ENCODE assay signal across 11 cellular contexts in the genomic region with DNA sequence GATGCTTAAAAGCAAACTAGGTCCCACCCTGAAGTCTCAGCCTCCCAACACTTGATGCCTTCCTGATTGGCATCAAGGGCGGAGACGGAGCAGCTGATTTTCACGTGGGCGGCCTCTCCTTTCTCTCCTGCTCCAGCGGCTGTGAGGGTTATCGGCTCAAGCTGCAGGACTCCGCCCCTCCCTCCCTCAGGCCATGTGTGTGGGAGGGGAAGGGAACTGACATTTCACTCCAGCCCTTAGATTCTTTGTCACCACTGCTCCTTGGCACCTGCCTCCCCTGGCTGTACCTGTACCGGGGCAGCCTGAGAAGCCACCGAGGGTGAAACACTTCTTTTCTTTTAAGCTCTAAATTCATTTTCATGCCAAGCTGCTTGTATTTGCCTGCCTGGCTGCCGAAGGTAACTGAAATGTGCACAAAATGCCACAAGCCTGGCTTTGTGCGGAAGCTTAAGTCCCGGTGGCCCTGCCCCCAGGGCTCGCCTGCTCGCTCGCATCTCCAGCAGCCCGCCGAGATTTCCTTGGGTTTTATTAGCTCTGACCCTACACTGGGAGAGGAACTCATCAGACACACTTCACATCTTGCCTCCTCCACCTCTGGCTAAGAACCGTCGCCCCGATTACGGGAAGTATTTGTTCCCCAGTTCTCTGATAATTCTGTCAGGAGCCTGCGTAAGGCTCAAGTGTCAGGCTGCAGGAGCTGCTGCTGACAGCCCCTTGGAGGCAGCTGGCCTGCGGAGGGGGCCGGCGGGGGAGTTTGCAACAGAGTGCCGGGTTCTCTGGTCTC. TPM values are rescaled to one million over a fixed set of nuclear protein-coding genes. Genes with fewer than 3 reads are reported as not detected.
DNase-seq lines count a peak whose midpoint lies in the region; ATAC-seq, FAIRE-seq and TF ChIP-seq lines count a peak whose summit lies in the region.
"Had no signal": no experiment of that assay in that cellular context is flagged by ENCODE, and none has a peak within 500 bp of the region (broad histone marks: within the 10 kb centered on the region; RNA-seq: fewer than 3 reads in every experiment).

No MANE protein-coding gene starts in this region.

- DNase-seq in NCI-H2227 treated with DMSO at 0.1 percent for 48 hours (lab: John Stamatoyannopoulos, UW) (peak; percentile 82), endothelial cell of umbilical vein (ENCODE audit: low read depth, low spot score) (peak; percentile 48), mucosa of descending colon (peak; percentile 75 to 80 (median 79)), GM13977 (ENCODE audit: low spot score) (no peak)
- no peak for DNase-seq in stimulated activated CD8-positive, alpha-beta memory T cell treated with anti-CD3 and anti-CD28 coated beads, Interleukin-4, amount 100 ng/mL, for 48 hours
- no peak for DNase-seq in activated effector memory CD4-positive, alpha-beta T cell treated with anti-CD3 and anti-CD28 coated beads, Interleukin-2, amount 50 U/mL, for 16 hours
- DNase-seq: activated CD4-positive, alpha-beta T cell treated with anti-CD3 and anti-CD28 coated beads, Interleukin-2, amount 10 ng/mL, durations not matched to agents 24 days and 14 days; CD8-positive, alpha-beta T cell; stimulated activated CD4-positive, alpha-beta T cell treated with anti-CD3 and anti-CD28 coated beads, Interleukin-12 subunit alpha, Interleukin-12 subunit beta, amount 100 ng/mL, for 4 hours had no signal

- dilution Hi-C loops in endothelial cell of umbilical vein (cut with MboI; ENCODE audit: extremely low pct_ligation_motif_present, low sequenced_read_pairs), result no loop called here

- H3K4me2 ChIP-seq in BLaER1 treated with 17β-estradiol and CSF1 and Interleukin-3, amounts not matched to agents 10 nM and 100 nM, result peak overlapping the region; percentile 76 to 99 (median 93)
- peak overlapping the region; percentile 34 for H3K4me2 ChIP-seq in endothelial cell of umbilical vein (ENCODE audit: insufficient read depth, low read length)

- H3K27me3 ChIP-seq in BLaER1 treated with 17β-estradiol and CSF1 and Interleukin-3, amounts not matched to agents 10 nM and 100 nM, result no peaks in the 10 kb centered on the region
- H3K27me3 ChIP-seq in endothelial cell of umbilical vein (ENCODE audit: control insufficient read depth in 2 of 2, insufficient read depth in 2 of 2, low read length in 2 of 2), result no peaks in the 10 kb centered on the region

- TF ChIP-seq POLR2A in endothelial cell of umbilical vein (IDR thresholded peaks at IDR 0.05; ENCODE audit: low read depth, low read length), result no peak

- H3K4me1 ChIP-seq in BLaER1 treated with 17β-estradiol and CSF1 and Interleukin-3, amounts not matched to agents 10 nM and 100 nM, result peaks cover 59 to 74% (median 65%) of the 10 kb centered on the region in 10 experiments
- peaks cover 29% of the 10 kb centered on the region for H3K4me1 ChIP-seq in endothelial cell of umbilical vein (ENCODE audit: control insufficient read depth, extremely low read depth, insufficient read depth, low read length)
- peaks cover 5% of the 10 kb centered on the region for H3K4me1 ChIP-seq in mucosa of descending colon (ENCODE audit: low read depth)

- POLR2A ChIA-PET in endothelial cell of umbilical vein (lab: Charles Lee), result no interaction called here

- TF ChIP-seq CTCF in endothelial cell of umbilical vein (IDR thresholded peaks at IDR 0.05; ENCODE audit: extremely low read depth in 1 of 2, insufficient read depth in 1 of 2, low read depth in 1 of 2, low read length in 2 of 2) (no peak), mucosa of descending colon (IDR thresholded peaks at IDR 0.05) (no peak), GM13977 (IDR thresholded peaks at IDR 0.05; ENCODE audit: extremely low read depth, insufficient read depth, missing control alignments) (no peak)

- no peaks in the 10 kb centered on the region for H3K79me2 ChIP-seq in endothelial cell of umbilical vein (ENCODE audit: control insufficient read depth, insufficient read depth, low read length)

- peak overlapping the region in 9 of 11 experiments; percentile 11 to 41 (median 20); a peak in 14 of 22 replicates for H3K27ac ChIP-seq in BLaER1 treated with 17β-estradiol and CSF1 and Interleukin-3, amounts not matched to agents 10 nM and 100 nM
- H3K27ac ChIP-seq in endothelial cell of umbilical vein (ENCODE audit: insufficient read depth, low read depth, low read length), result no peak overlapping the region

- intact Hi-C loops in endothelial cell of umbilical vein (cut with micrococcal nuclease), result no loop called here
- intact Hi-C loops in mucosa of descending colon (cut with DNase I, micrococcal nuclease), result no loop called here

- in situ Hi-C loops in GM13977 (cut with MboI; ENCODE audit: low pct_unique_long_range_greater_than_20kb, low sequenced_read_pairs, unreplicated experiment), result no loop called here

- no peaks in the 10 kb centered on the region for H3K9me1 ChIP-seq in endothelial cell of umbilical vein (replicated peaks; ENCODE audit: control insufficient read depth, extremely low read depth, insufficient read depth, low read length)

- H3K4me3 ChIP-seq in BLaER1 treated with 17β-estradiol and CSF1 and Interleukin-3, amounts not matched to agents 10 nM and 100 nM, result peak overlapping the region; percentile 33 to 58 (median 44); a peak in 18 of 20 replicates
- H3K4me3 ChIP-seq in endothelial cell of umbilical vein (replicated peaks in 1 of 3; ENCODE audit: insufficient read depth in 1 of 3, low read depth in 1 of 3, low read length in 3 of 3), result no peak overlapping the region
- H3K4me3 ChIP-seq in mucosa of descending colon, result no peak overlapping the region

- ATAC-seq in mucosa of descending colon (peak; percentile 92), HG03432 (IDR thresholded peaks at IDR 0.05; ENCODE audit: unreplicated experiment) (no peak)
- ATAC-seq: CD8-positive, alpha-beta T cell had no signal

- peaks cover 0 to 31% (median 0%) of the 10 kb centered on the region in 11 experiments; a peak in 5 of 22 replicates for H4K20me1 ChIP-seq in BLaER1 treated with 17β-estradiol and CSF1 and Interleukin-3, amounts not matched to agents 10 nM and 100 nM
- H4K20me1 ChIP-seq in endothelial cell of umbilical vein (replicated peaks; ENCODE audit: control insufficient read depth, extremely low read depth, insufficient read depth, low read length), result no peaks in the 10 kb centered on the region

- peak; percentile 81 for FAIRE-seq in endothelial cell of umbilical vein (lab: Jason Lieb, UNC)

- no TSS peak for BruUV-seq in endothelial cell of umbilical vein (replicated peaks; lab: Mats Ljungman, UMichigan)

- peak overlapping the region; percentile 17 to 59 (median 55); a peak in 20 of 22 replicates for H3K9ac ChIP-seq in BLaER1 treated with 17β-estradiol and CSF1 and Interleukin-3, amounts not matched to agents 10 nM and 100 nM
- no peak overlapping the region for H3K9ac ChIP-seq in endothelial cell of umbilical vein (replicated peaks; ENCODE audit: extremely low read depth, insufficient read depth, low read length)

- CTCF ChIA-PET in endothelial cell of umbilical vein (lab: Charles Lee), result interaction anchor here (0.8 to 8.7 kb wide), 15 partner anchors 8 to 234 kb away, joined by 3 to 552 read pairs (median 5); a partner anchor contains a TSS

- peaks cover 0 to 12% (median 0%) of the 10 kb centered on the region in 11 experiments; a peak in 5 of 22 replicates for H3K9me3 ChIP-seq in BLaER1 treated with 17β-estradiol and CSF1 and Interleukin-3, amounts not matched to agents 10 nM and 100 nM (replicated peaks in 1 of 11)
- H3K9me3 ChIP-seq in endothelial cell of umbilical vein (replicated peaks; ENCODE audit: control insufficient read depth, insufficient read depth, low read length) (no peaks in the 10 kb centered on the region), mucosa of descending colon (peaks cover 2% of the 10 kb centered on the region)

- H3K36me3 ChIP-seq in BLaER1 treated with 17β-estradiol and CSF1 and Interleukin-3, amounts not matched to agents 10 nM and 100 nM, result peaks cover 0 to 21% (median 4%) of the 10 kb centered on the region in 11 experiments; a peak in 11 of 22 replicates
- H3K36me3 ChIP-seq in endothelial cell of umbilical vein (ENCODE audit: control insufficient read depth in 2 of 2, extremely low read depth in 1 of 2, insufficient read depth in 2 of 2, low read length in 2 of 2), result peaks cover 0 to 2% of the 10 kb centered on the region in 2 experiments
- no peaks in the 10 kb centered on the region for H3K36me3 ChIP-seq in mucosa of descending colon (ENCODE audit: low read depth)

- H2AFZ ChIP-seq in endothelial cell of umbilical vein (ENCODE audit: low read depth, low read length), result peak overlapping the region; percentile 52

RNA-seq across cellular contexts. Expression of a gene that starts 9.6 kb away (rescaled TPM):
- total RNA-seq in endothelial cell of umbilical vein (18.8 and 32.1 TPM in 2 replicates), mucosa of descending colon (10 to 100 TPM in 1 of 3 donors, 1 to 10 TPM in 2; 4.7 to 15.2 (median 6.1) TPM)
- 49.4 and 55.8 TPM in 2 replicates for polyA plus RNA-seq in endothelial cell of umbilical vein
- polyA plus RNA-seq in endothelial cell of umbilical vein (2011; cell fraction: cytosol; rRNA removed), result 20.9 and 29.8 TPM in 2 replicates
- polyA plus RNA-seq in endothelial cell of umbilical vein (2011; cell fraction: nucleus; rRNA removed), result 81.7 and 123 TPM in 2 replicates
- 20.1 and 32.6 TPM in 2 replicates for polyA plus RNA-seq in endothelial cell of umbilical vein (2012)
- polyA minus RNA-seq in endothelial cell of umbilical vein, result 54.3 and 55.2 TPM in 2 replicates
- not detected for polyA minus RNA-seq in endothelial cell of umbilical vein (2011; cell fraction: cytosol; rRNA and poly(A)+ RNA removed)
- polyA minus RNA-seq in endothelial cell of umbilical vein (2011; cell fraction: nucleus; rRNA and poly(A)+ RNA removed), result 41.6 and 53.7 TPM in 2 replicates

RNA-seq across cellular contexts. Expression of a gene that starts 25.8 kb away (rescaled TPM):
- total RNA-seq in endothelial cell of umbilical vein (33.8 and 35.6 TPM in 2 replicates), mucosa of descending colon (10 to 100 TPM in 2 of 3 donors, 1 to 10 TPM in 1; 7.2 to 14.2 (median 10.5) TPM)
- polyA plus RNA-seq in endothelial cell of umbilical vein, result 28.6 and 30.8 TPM in 2 replicates
- 30.4 and 31.2 TPM in 2 replicates for polyA plus RNA-seq in endothelial cell of umbilical vein (2011; cell fraction: cytosol; rRNA removed)
- 10.4 and 10.9 TPM in 2 replicates for polyA plus RNA-seq in endothelial cell of umbilical vein (2011; cell fraction: nucleus; rRNA removed)
- polyA plus RNA-seq in endothelial cell of umbilical vein (2012), result 29.3 and 45.8 TPM in 2 replicates
- polyA minus RNA-seq in endothelial cell of umbilical vein, result 38.5 and 46.8 TPM in 2 replicates
- polyA minus RNA-seq in endothelial cell of umbilical vein (2011; cell fraction: cytosol; rRNA and poly(A)+ RNA removed), result 28.0 TPM
- 7.9 and 10.5 TPM in 2 replicates for polyA minus RNA-seq in endothelial cell of umbilical vein (2011; cell fraction: nucleus; rRNA and poly(A)+ RNA removed)

RNA-seq across cellular contexts. Expression of a gene that starts 36.9 kb away (rescaled TPM):
- total RNA-seq in endothelial cell of umbilical vein (34.0 and 36.4 TPM in 2 replicates), mucosa of descending colon (10 to 100 TPM; 53.9 to 66.6 (median 56.0) TPM)
- polyA plus RNA-seq in endothelial cell of umbilical vein, result 16.6 and 18.2 TPM in 2 replicates
- polyA plus RNA-seq in endothelial cell of umbilical vein (2011; cell fraction: cytosol; rRNA removed), result 20.6 and 23.0 TPM in 2 replicates
- polyA plus RNA-seq in endothelial cell of umbilical vein (2011; cell fraction: nucleus; rRNA removed), result 22.7 and 24.8 TPM in 2 replicates
- polyA plus RNA-seq in endothelial cell of umbilical vein (2012), result 25.0 and 29.2 TPM in 2 replicates
- 32.8 and 36.8 TPM in 2 replicates for polyA minus RNA-seq in endothelial cell of umbilical vein
- 6.1 TPM for polyA minus RNA-seq in endothelial cell of umbilical vein (2011; cell fraction: cytosol; rRNA and poly(A)+ RNA removed)
- 9.8 and 16.6 TPM in 2 replicates for polyA minus RNA-seq in endothelial cell of umbilical vein (2011; cell fraction: nucleus; rRNA and poly(A)+ RNA removed)

Comparison
In these comparisons a context has a peak if more than half of its experiments do, and no peak if none do; other contexts are left out.
1. H3K4me3 ChIP-seq: peak in BLaER1 treated with 17β-estradiol and CSF1 and Interleukin-3, amounts not matched to agents 10 nM and 100 nM (10 of 10); none in endothelial cell of umbilical vein (0 of 3) and mucosa of descending colon (single experiment).
2. DNase-seq: peak in NCI-H2227 treated with DMSO at 0.1 percent for 48 hours (single experiment), endothelial cell of umbilical vein (single experiment) and mucosa of descending colon (3 of 3); none in GM13977 (single experiment), stimulated activated CD8-positive, alpha-beta memory T cell treated with anti-CD3 and anti-CD28 coated beads, Interleukin-4, amount 100 ng/mL, for 48 hours (single experiment) and activated effector memory CD4-positive, alpha-beta T cell treated with anti-CD3 and anti-CD28 coated beads, Interleukin-2, amount 50 U/mL, for 16 hours (single experiment).